ENCODE assay signal across 8 cellular contexts in genomic region chr1:157993179-157994080, GRCh38. TPM values are rescaled to one million over a fixed set of nuclear protein-coding genes. Genes with fewer than 3 reads are reported as not detected.
DNase-seq lines count a peak whose midpoint lies in the region; ATAC-seq, FAIRE-seq and TF ChIP-seq lines count a peak whose summit lies in the region.

KIRREL1 (plus strand) TSS chr1:157993645; CDS start chr1:157993677, 32 bp downstream.

- no peak within 1 kb of the TSS for H3K27ac Mint-ChIP-seq in activated naive CD4-positive, alpha-beta T cell treated with anti-CD3 and anti-CD28 coated beads, Interleukin-2, amount 50 U/mL, for 24 hours

- DNase-seq in activated naive CD4-positive, alpha-beta T cell (lab: John Stamatoyannopoulos, UW) = no peak
- DNase-seq in SK-N-MC (ENCODE audit: low read depth, low spot score) (no peak), esophagus squamous epithelium (lab: John Stamatoyannopoulos, UW) (no peak), aorta (peak; percentile 75 to 91), D721Med (ENCODE audit: insufficient read length, low spot score) (no peak)

- no peaks in the 10 kb centered on the region for H3K9me3 Mint-ChIP-seq in activated naive CD4-positive, alpha-beta T cell treated with anti-CD3 and anti-CD28 coated beads, Interleukin-2, amount 50 U/mL, for 24 hours

- peaks cover 22% of the 10 kb centered on the region for H3K27me3 Mint-ChIP-seq in activated naive CD4-positive, alpha-beta T cell treated with anti-CD3 and anti-CD28 coated beads, Interleukin-2, amount 50 U/mL, for 24 hours

- FAIRE-seq in D721Med (lab: Jason Lieb, UNC) = no peak

- peak within 1 kb of the TSS; percentile 75 for H3K4me3 Mint-ChIP-seq in activated naive CD4-positive, alpha-beta T cell treated with anti-CD3 and anti-CD28 coated beads, Interleukin-2, amount 50 U/mL, for 24 hours

- H3K4me3 ChIP-seq in SK-N-MC = peak within 1 kb of the TSS; percentile 94
- H3K4me3 ChIP-seq in esophagus squamous epithelium = peak within 1 kb of the TSS; percentile 58 to 82 (median 70)
- H3K4me3 ChIP-seq in mucosa of stomach (ENCODE audit: low read length) = no peak within 1 kb of the TSS
- H3K4me3 ChIP-seq in aorta (ENCODE audit: low read length in 2 of 2) = peak within 1 kb of the TSS; percentile 99 to 100

- TF ChIP-seq CTCF in esophagus squamous epithelium (IDR thresholded peaks at IDR 0.05) (no peak), D721Med (IDR thresholded peaks at IDR 0.05; ENCODE audit: insufficient read depth, missing control alignments) (no peak)

- peak in 2 of 4 donors; percentile 22 to 48 for TF ChIP-seq POLR2A in esophagus squamous epithelium (IDR thresholded peaks at IDR 0.05)

- WGBS in esophagus squamous epithelium, 2 donors = 0% methylated on average over 26 to 31 of the region's 75 CpGs
- 1% methylated on average over 60 to 75 of the region's 75 CpGs for WGBS in aorta, 2 donors

- peak within 1 kb of the TSS; percentile 96 for H3K9ac ChIP-seq in SK-N-MC (ENCODE audit: insufficient read length)
- peak within 1 kb of the TSS; percentile 61 for H3K9ac ChIP-seq in mucosa of stomach (ENCODE audit: low read length)

- H3K27ac ChIP-seq in SK-N-MC (no peak within 1 kb of the TSS), esophagus squamous epithelium (peak within 1 kb of the TSS; percentile 81 to 93 (median 92)), aorta (ENCODE audit: low read depth in 1 of 2, low read length in 2 of 2) (peak within 1 kb of the TSS; percentile 79 to 95)

- H3K36me3 Mint-ChIP-seq in activated naive CD4-positive, alpha-beta T cell treated with anti-CD3 and anti-CD28 coated beads, Interleukin-2, amount 50 U/mL, for 24 hours = no peaks in the 10 kb centered on the region

- H3K27me3 ChIP-seq in esophagus squamous epithelium (peaks cover 0 to 40% (median 0%) of the 10 kb centered on the region in 4 donors), mucosa of stomach (ENCODE audit: control insufficient read depth, insufficient read depth, low read length) (peaks cover 25% of the 10 kb centered on the region), aorta (ENCODE audit: control insufficient read depth in 1 of 2, insufficient read depth in 2 of 2, low read length in 1 of 2) (no peaks in the 10 kb centered on the region)

- H3K4me1 ChIP-seq in esophagus squamous epithelium = peaks cover 4 to 66% (median 29%) of the 10 kb centered on the region in 3 donors
- H3K4me1 ChIP-seq in mucosa of stomach (ENCODE audit: control insufficient read depth, insufficient read depth, low read length) = no peaks in the 10 kb centered on the region
- peaks cover 0 to 2% of the 10 kb centered on the region in 2 donors for H3K4me1 ChIP-seq in aorta (ENCODE audit: control insufficient read depth in 1 of 2, insufficient read depth in 2 of 2, low read length in 2 of 2)

- no peaks in the 10 kb centered on the region for H3K36me3 ChIP-seq in SK-N-MC (ENCODE audit: insufficient read depth, low read length)
- no peaks in the 10 kb centered on the region for H3K36me3 ChIP-seq in esophagus squamous epithelium
- H3K36me3 ChIP-seq in mucosa of stomach (ENCODE audit: control insufficient read depth, insufficient read depth, low read length) = no peaks in the 10 kb centered on the region
- H3K36me3 ChIP-seq in aorta (ENCODE audit: control insufficient read depth in 1 of 2, insufficient read depth in 2 of 2, low read length in 1 of 2) = no peaks in the 10 kb centered on the region

- peaks cover 11% of the 10 kb centered on the region for H3K4me1 Mint-ChIP-seq in activated naive CD4-positive, alpha-beta T cell treated with anti-CD3 and anti-CD28 coated beads, Interleukin-2, amount 50 U/mL, for 24 hours

- intact Hi-C loops in esophagus squamous epithelium (cut with DNase I) = loop anchor here (5.0 kb wide), 1 partner anchor 94 kb away; no protein-coding TSS in a partner anchor
- intact Hi-C loops in aorta (cut with DNase I) = loop anchor here (2.0 to 5.0 kb wide), 2 partner anchors 43 to 119 kb away; no protein-coding TSS in a partner anchor

- ATAC-seq in aorta (ENCODE audit: low FRiP score) (peak; percentile 76), GM19351 (IDR thresholded peaks at IDR 0.05; ENCODE audit: unreplicated experiment) (no peak)

- H3K9me3 ChIP-seq in SK-N-MC (ENCODE audit: low read depth, low read length) = no peaks in the 10 kb centered on the region
- H3K9me3 ChIP-seq in esophagus squamous epithelium = no peaks in the 10 kb centered on the region
- no peaks in the 10 kb centered on the region for H3K9me3 ChIP-seq in mucosa of stomach (ENCODE audit: control insufficient read depth, low read length)
- H3K9me3 ChIP-seq in aorta (ENCODE audit: control insufficient read depth, low read length) = no peaks in the 10 kb centered on the region

RNA-seq across cellular contexts. Expression of gene KIRREL1, which starts in this region (rescaled TPM):
- total RNA-seq in esophagus squamous epithelium = 10 to 100 TPM in 3 of 4 donors, 1 to 10 TPM in 1; 3.6 to 18.9 (median 15.2) TPM
- 100 to 1,000 TPM in 1 of 2 donors, 10 to 100 TPM in 1; 96.7 to 102 TPM for total RNA-seq in aorta
- polyA plus RNA-seq in aorta = 10 to 100 TPM; 15.3 to 41.5 TPM

Comparison
In these comparisons a context has a peak if more than half of its experiments do, and no peak if none do; other contexts are left out.
1. RNA of gene KIRREL1 (total RNA-seq): 96.7 to 102 TPM in aorta; 3.6 to 18.9 TPM in esophagus squamous epithelium; every median in the first group is over 4 times any median in the second.
2. DNase-seq: peak in aorta (2 of 2); none in activated naive CD4-positive, alpha-beta T cell (0 of 4), SK-N-MC (single experiment), esophagus squamous epithelium (single experiment) and D721Med (single experiment).